In the genomic region with DNA sequence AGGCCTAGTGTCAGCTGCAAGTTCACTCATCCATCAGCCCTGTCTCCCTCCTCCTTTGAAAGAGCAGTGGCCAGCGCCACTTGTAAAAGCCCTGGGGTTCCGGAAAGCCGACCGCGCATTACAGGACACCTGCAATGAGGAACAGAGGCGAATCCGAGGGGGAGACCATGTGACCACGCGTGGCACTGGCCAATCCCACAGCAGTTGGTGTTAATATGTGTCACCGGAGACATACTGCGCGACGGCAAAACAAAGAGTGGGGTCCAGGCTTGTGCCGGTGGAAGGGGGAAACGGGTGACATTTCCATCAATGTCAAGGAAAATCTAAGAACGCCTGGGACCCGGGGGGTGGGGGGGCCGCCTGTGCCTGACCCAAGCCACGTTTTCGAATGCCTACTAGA, we compare ENCODE assay signal across 21 cellular contexts.
DNase-seq lines count a peak whose midpoint lies in the region; ATAC-seq and TF ChIP-seq lines count a peak whose summit lies in the region.
"Had no signal": no experiment of that assay in that cellular context is flagged by ENCODE, and none has a peak within 500 bp of the region (broad histone marks: within the 10 kb centered on the region; RNA-seq: fewer than 3 reads in every experiment).

No MANE protein-coding gene starts in this region.

- POLR2A ChIA-PET in activated CD4-positive, alpha-beta memory T cell treated with anti-CD3 and anti-CD28 coated beads, Interleukin-2, amount 10 ng/mL, durations not matched to agents 7 days and 5 days (lab: Charles Lee) = no interaction called here
- POLR2A ChIA-PET in activated CD4-positive, alpha-beta memory T cell treated with anti-CD3 and anti-CD28 coated beads for 36 hours (lab: Charles Lee) = no interaction called here

- DNase-seq in activated CD4-positive, alpha-beta memory T cell treated with anti-CD3 and anti-CD28 coated beads, Interleukin-2, amount 10 ng/mL, durations not matched to agents 7 days and 5 days = peak; percentile 3
- DNase-seq in activated CD4-positive, alpha-beta memory T cell treated with anti-CD3 and anti-CD28 coated beads for 36 hours = no peak
- DNase-seq in endothelial cell (ENCODE audit: low spot score) = no peak
- peak; percentile 24 for DNase-seq in spleen
- DNase-seq in hypothalamus (lab: John Stamatoyannopoulos, UW) = no peak
- no peak for DNase-seq in activated CD4-positive, CD25-positive, alpha-beta regulatory T cell (lab: John Stamatoyannopoulos, UW)
- DNase-seq: 8988T, BE2C, Caco-2, DMS153, GF-D8, GOT3, Kasumi-1, MG63, NCI-H1048, NCI-H1436, NCI-H226, NCI-H526 had no signal

- H3K27ac Mint-ChIP-seq in activated CD4-positive, alpha-beta memory T cell treated with anti-CD3 and anti-CD28 coated beads, Interleukin-2, amount 10 ng/mL, durations not matched to agents 7 days and 5 days = no peak overlapping the region
- H3K27ac Mint-ChIP-seq in activated CD4-positive, alpha-beta memory T cell treated with anti-CD3 and anti-CD28 coated beads for 36 hours = no peak overlapping the region
- H3K27ac Mint-ChIP-seq in endothelial cell (ENCODE audit: unreplicated experiment) = peak overlapping the region; percentile 61
- H3K27ac Mint-ChIP-seq: CD4-positive, alpha-beta T cell had no signal

- no peaks in the 10 kb centered on the region for H3K4me1 Mint-ChIP-seq in activated CD4-positive, alpha-beta memory T cell treated with anti-CD3 and anti-CD28 coated beads, Interleukin-2, amount 10 ng/mL, durations not matched to agents 7 days and 5 days
- no peaks in the 10 kb centered on the region for H3K4me1 Mint-ChIP-seq in activated CD4-positive, alpha-beta memory T cell treated with anti-CD3 and anti-CD28 coated beads for 36 hours (ENCODE audit: low read depth)
- no peaks in the 10 kb centered on the region for H3K4me1 Mint-ChIP-seq in endothelial cell (ENCODE audit: unreplicated experiment)

- ATAC-seq in GM19452 (IDR thresholded peaks at IDR 0.05; ENCODE audit: unreplicated experiment) = no peak

- H3K4me3 Mint-ChIP-seq in activated CD4-positive, alpha-beta memory T cell treated with anti-CD3 and anti-CD28 coated beads, Interleukin-2, amount 10 ng/mL, durations not matched to agents 7 days and 5 days = no peak overlapping the region
- H3K4me3 Mint-ChIP-seq in activated CD4-positive, alpha-beta memory T cell treated with anti-CD3 and anti-CD28 coated beads for 36 hours = no peak overlapping the region
- peak overlapping the region; percentile 87 for H3K4me3 Mint-ChIP-seq in endothelial cell (ENCODE audit: unreplicated experiment)
- H3K4me3 Mint-ChIP-seq: CD4-positive, alpha-beta T cell had no signal

- no peak overlapping the region for H3K4me3 ChIP-seq in spleen
- H3K4me3 ChIP-seq: MG63 had no signal

- no peaks in the 10 kb centered on the region for H3K27me3 ChIP-seq in spleen (replicated peaks in 1 of 7)
- H3K27me3 ChIP-seq: BE2C, MG63 had no signal

- peak overlapping the region; percentile 18; the same call in 1 of the 2 replicates for H3K27ac ChIP-seq in C4-2B
- H3K27ac ChIP-seq in spleen = no peak overlapping the region

- CTCF ChIA-PET in activated CD4-positive, alpha-beta memory T cell treated with anti-CD3 and anti-CD28 coated beads, Interleukin-2, amount 10 ng/mL, durations not matched to agents 7 days and 5 days (lab: Charles Lee) = no interaction called here
- CTCF ChIA-PET in activated CD4-positive, alpha-beta memory T cell treated with anti-CD3 and anti-CD28 coated beads for 36 hours (lab: Charles Lee) = no interaction called here

- no peaks in the 10 kb centered on the region for H3K27me3 Mint-ChIP-seq in activated CD4-positive, alpha-beta memory T cell treated with anti-CD3 and anti-CD28 coated beads, Interleukin-2, amount 10 ng/mL, durations not matched to agents 7 days and 5 days
- no peaks in the 10 kb centered on the region for H3K27me3 Mint-ChIP-seq in activated CD4-positive, alpha-beta memory T cell treated with anti-CD3 and anti-CD28 coated beads for 36 hours
- peaks cover 36% of the 10 kb centered on the region for H3K27me3 Mint-ChIP-seq in endothelial cell (ENCODE audit: unreplicated experiment)
- H3K27me3 Mint-ChIP-seq: CD4-positive, alpha-beta T cell had no signal

- H3K9me3 Mint-ChIP-seq in activated CD4-positive, alpha-beta memory T cell treated with anti-CD3 and anti-CD28 coated beads, Interleukin-2, amount 10 ng/mL, durations not matched to agents 7 days and 5 days = peaks cover 47% of the 10 kb centered on the region
- peaks cover 41% of the 10 kb centered on the region for H3K9me3 Mint-ChIP-seq in activated CD4-positive, alpha-beta memory T cell treated with anti-CD3 and anti-CD28 coated beads for 36 hours
- peaks cover 52% of the 10 kb centered on the region for H3K9me3 Mint-ChIP-seq in endothelial cell (ENCODE audit: unreplicated experiment)

- peaks cover 7% of the 10 kb centered on the region for H3K36me3 Mint-ChIP-seq in activated CD4-positive, alpha-beta memory T cell treated with anti-CD3 and anti-CD28 coated beads, Interleukin-2, amount 10 ng/mL, durations not matched to agents 7 days and 5 days (ENCODE audit: low read depth)
- H3K36me3 Mint-ChIP-seq in activated CD4-positive, alpha-beta memory T cell treated with anti-CD3 and anti-CD28 coated beads for 36 hours = peaks cover 6% of the 10 kb centered on the region
- peaks cover 36% of the 10 kb centered on the region for H3K36me3 Mint-ChIP-seq in endothelial cell (ENCODE audit: low read depth, unreplicated experiment)

- TF ChIP-seq CTCF in C4-2B (conservative IDR thresholded peaks at IDR 0.05) = no peak
- no peak for TF ChIP-seq CTCF in endothelial cell (IDR thresholded peaks at IDR 0.05; ENCODE audit: unreplicated experiment)
- no peak for TF ChIP-seq CTCF in spleen (IDR thresholded peaks at IDR 0.05 in 8 of 11, conservative IDR thresholded peaks at IDR 0.05 in 3 of 11)

- no peaks in the 10 kb centered on the region for H3K4me1 ChIP-seq in spleen
- H3K4me1 ChIP-seq: BE2C, Caco-2 had no signal

- no peaks in the 10 kb centered on the region for H3K36me3 ChIP-seq in spleen
- H3K36me3 ChIP-seq: BE2C, MG63 had no signal

- H3K9me3 ChIP-seq in spleen = peaks cover 0 to 80% (median 63%) of the 10 kb centered on the region in 8 donors
- H3K9me3 ChIP-seq: BE2C, Caco-2, MG63 had no signal

- no peak for TF ChIP-seq POLR2A in spleen (IDR thresholded peaks at IDR 0.05)

- intact Hi-C loops in activated CD4-positive, alpha-beta memory T cell treated with anti-CD3 and anti-CD28 coated beads for 36 hours (cut with micrococcal nuclease) = no loop called here
- intact Hi-C loops in spleen (cut with DNase I; ENCODE audit: low total_unique reads) = no loop called here

- WGBS in spleen, 5 donors = 73 to 78% (median 76%) methylated on average over 19 to 20 of the region's 20 CpGs

Comparison
In these comparisons a context has a peak if more than half of its experiments do, and no peak if none do; other contexts are left out.
1. DNase-seq: peak in activated CD4-positive, alpha-beta memory T cell treated with anti-CD3 and anti-CD28 coated beads, Interleukin-2, amount 10 ng/mL, durations not matched to agents 7 days and 5 days (single experiment) and spleen (single experiment); none in activated CD4-positive, alpha-beta memory T cell treated with anti-CD3 and anti-CD28 coated beads for 36 hours (single experiment), endothelial cell (single experiment), hypothalamus (0 of 51) and activated CD4-positive, CD25-positive, alpha-beta regulatory T cell (0 of 4).